Comparison of ENCODE assay signal across 8 cellular contexts in the genomic region with DNA sequence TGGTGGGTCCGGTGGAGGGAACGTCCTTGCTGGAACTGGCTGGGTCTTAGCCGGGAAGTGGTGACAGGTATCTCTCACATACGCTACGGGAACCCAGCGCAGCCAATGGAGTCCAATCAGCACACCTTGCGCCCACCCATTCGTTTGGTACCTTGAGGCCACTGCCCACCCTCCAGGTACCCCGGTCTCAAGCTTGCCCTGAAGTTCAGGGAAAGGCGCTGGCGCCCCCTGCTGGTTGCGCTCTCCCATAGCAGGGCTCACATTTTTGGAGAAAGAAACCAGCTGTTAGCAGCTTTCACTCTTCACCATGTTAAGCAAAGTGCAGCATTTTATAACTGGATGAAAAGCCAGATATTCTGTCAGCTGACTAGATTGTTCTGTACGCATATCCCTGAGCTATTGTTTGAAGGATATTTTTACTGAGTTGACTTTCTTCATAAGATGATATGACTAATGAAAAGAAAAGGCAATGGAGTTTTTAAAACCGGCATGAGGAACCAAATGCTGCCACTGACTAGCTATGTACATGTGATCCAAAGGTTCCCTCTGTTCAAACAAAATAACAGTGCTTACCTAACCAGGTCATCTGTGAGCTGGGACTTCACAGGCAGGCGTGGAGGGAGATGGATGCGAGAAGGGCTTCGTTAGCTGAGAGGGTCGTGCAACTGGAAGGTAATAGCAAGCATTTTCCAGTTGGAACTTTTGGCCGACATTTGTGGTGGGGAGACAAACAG. TPM values are rescaled to one million over a fixed set of nuclear protein-coding genes. Genes with fewer than 3 reads are reported as not detected.
A peak's percentile ranks its signal among the peaks of the same experiment; 100 is the strongest.
DNase-seq lines count a peak whose midpoint lies in the region; ATAC-seq and TF ChIP-seq lines count a peak whose summit lies in the region.

No MANE protein-coding gene starts in this region.

- ATAC-seq in GM18517 (IDR thresholded peaks at IDR 0.05; ENCODE audit: unreplicated experiment) (no peak), GM21717 (IDR thresholded peaks at IDR 0.05; ENCODE audit: unreplicated experiment) (no peak)

- no peak overlapping the region for H3K27ac ChIP-seq in smooth muscle cell (ENCODE audit: low read depth)

- TF ChIP-seq CTCF in epithelial cell of esophagus (IDR thresholded peaks at IDR 0.05; ENCODE audit: insufficient read depth, low read depth, low read length, missing control alignments) = peak; percentile 61
- peak; percentile 86 for TF ChIP-seq CTCF in smooth muscle cell (IDR thresholded peaks at IDR 0.05; ENCODE audit: borderline replicate concordance, insufficient read depth, poor library complexity, severe bottlenecking)

- H3K27me3 ChIP-seq in NT2/D1 (ENCODE audit: insufficient read depth, insufficient read length) = no peaks in the 10 kb centered on the region
- H3K27me3 ChIP-seq in smooth muscle cell (ENCODE audit: low read depth) = peaks cover 21% of the 10 kb centered on the region

- H2AFZ ChIP-seq in smooth muscle cell (ENCODE audit: low read depth) = no peak overlapping the region

- H3K4me3 ChIP-seq in NT2/D1 (ENCODE audit: insufficient read length, low read depth) = no peak overlapping the region
- no peak overlapping the region for H3K4me3 ChIP-seq in epithelial cell of esophagus (ENCODE audit: low read length)
- H3K4me3 ChIP-seq in smooth muscle cell = no peak overlapping the region

- H3F3A ChIP-seq in smooth muscle cell (ENCODE audit: low read depth) = no peaks in the 10 kb centered on the region

- H3K36me3 ChIP-seq in NT2/D1 (ENCODE audit: insufficient read depth, insufficient read length, low read length) (no peaks in the 10 kb centered on the region), smooth muscle cell (ENCODE audit: low read depth) (no peaks in the 10 kb centered on the region)

- H3K4me1 ChIP-seq in NT2/D1 (ENCODE audit: insufficient read depth, insufficient read length) (no peaks in the 10 kb centered on the region), smooth muscle cell (ENCODE audit: low read depth) (no peaks in the 10 kb centered on the region)

- DNase-seq in stimulated activated CD4-positive, alpha-beta T cell treated with anti-CD3 and anti-CD28 coated beads, Interleukin-12 subunit alpha, Interleukin-12 subunit beta, amount 100 ng/mL, for 48 hours (ENCODE audit: low read depth in 2 of 3, low spot score in 1 of 3) = peak in 2 of 3 donors; percentile 5 to 19
- no peak for DNase-seq in stimulated activated CD4-positive, alpha-beta T cell treated with anti-CD3 and anti-CD28 coated beads, Interleukin-4, amount 100 ng/mL, for 24 hours
- DNase-seq in NT2/D1 (ENCODE audit: low read depth, low spot score) (peak; percentile 36), epithelial cell of esophagus (ENCODE audit: low read depth) (no peak), smooth muscle cell (lab: John Stamatoyannopoulos, UW; ENCODE audit: unreplicated experiment) (no peak), NCI-H1436 (lab: John Stamatoyannopoulos, UW) (no peak)

- no peak overlapping the region for H3K4me2 ChIP-seq in smooth muscle cell

- H3K9ac ChIP-seq in NT2/D1 (ENCODE audit: insufficient read length, low read depth) (no peak overlapping the region), smooth muscle cell (ENCODE audit: low read depth) (no peak overlapping the region)

- H3K9me3 ChIP-seq in NT2/D1 (ENCODE audit: insufficient read depth, low read length) = no peaks in the 10 kb centered on the region
- no peaks in the 10 kb centered on the region for H3K9me3 ChIP-seq in smooth muscle cell (replicated peaks; ENCODE audit: low read depth)

- no peaks in the 10 kb centered on the region for H4K20me1 ChIP-seq in smooth muscle cell (ENCODE audit: low read depth)

- WGBS in smooth muscle cell (ENCODE audit: low lambda C conversion rate) = 45% methylated on average over 19 of the region's 19 CpGs

- H3K79me2 ChIP-seq in smooth muscle cell (ENCODE audit: low read depth) = no peaks in the 10 kb centered on the region

RNA-seq across cellular contexts. Expression of gene OTOP1, which starts 43.7 kb away (rescaled TPM):
- not detected in 2 replicates for total RNA-seq in smooth muscle cell
- polyA plus RNA-seq in smooth muscle cell = not detected in 2 replicates

Comparison
In these comparisons a context has a peak if more than half of its experiments do, and no peak if none do; other contexts are left out.
1. DNase-seq: peak in stimulated activated CD4-positive, alpha-beta T cell treated with anti-CD3 and anti-CD28 coated beads, Interleukin-12 subunit alpha, Interleukin-12 subunit beta, amount 100 ng/mL, for 48 hours (2 of 3) and NT2/D1 (single experiment); none in stimulated activated CD4-positive, alpha-beta T cell treated with anti-CD3 and anti-CD28 coated beads, Interleukin-4, amount 100 ng/mL, for 24 hours (single experiment), epithelial cell of esophagus (single experiment), smooth muscle cell (single experiment) and NCI-H1436 (single experiment).